In genomic region chr19:55386515-55386947, GRCh38 we compare ENCODE assay signal across 9 cellular contexts. TPM values are rescaled to one million over a fixed set of nuclear protein-coding genes. Genes with fewer than 3 reads are reported as not detected.
A peak's percentile ranks its signal among the peaks of the same experiment; 100 is the strongest.
DNase-seq lines count a peak whose midpoint lies in the region; ATAC-seq, FAIRE-seq and TF ChIP-seq lines count a peak whose summit lies in the region.
"Had no signal": no experiment of that assay in that cellular context is flagged by ENCODE, and none has a peak within 500 bp of the region (broad histone marks: within the 10 kb centered on the region; RNA-seq: fewer than 3 reads in every experiment).

No MANE protein-coding gene starts in this region.

- ATAC-seq in HG02852 (IDR thresholded peaks at IDR 0.05; ENCODE audit: unreplicated experiment) = no peak

- DNase-seq in bronchial epithelial cell (ENCODE audit: low read depth) = peak; percentile 26
- DNase-seq in inferior parietal cortex (ENCODE audit: extremely low spot score) = no peak
- no peak for DNase-seq in NCI-H226
- no peak for DNase-seq in GM13977 (ENCODE audit: low spot score)

- H3K4me1 Mint-ChIP-seq in IgD-negative memory B cell = peaks cover 29 to 51% (median 32%) of the 10 kb centered on the region in 3 donors

- peak overlapping the region; percentile 74 for H3K9ac ChIP-seq in mucosa of stomach (ENCODE audit: low read length)

- H3K27ac Mint-ChIP-seq in IgD-negative memory B cell = peak overlapping the region; percentile 93 to 100 (median 98)

- H3K27ac ChIP-seq in ACC112 (ENCODE audit: low read depth, low read length) = peak overlapping the region; percentile 37; the same call in 1 of the 2 replicates

- H3K36me3 ChIP-seq in ACC112 (ENCODE audit: insufficient read depth, low read length) (peaks cover 27% of the 10 kb centered on the region; the same call in 1 of the 2 replicates), bronchial epithelial cell (ENCODE audit: control insufficient read depth, insufficient read depth, low read length) (peaks cover 32% of the 10 kb centered on the region), mucosa of stomach (ENCODE audit: control insufficient read depth, insufficient read depth, low read length) (peaks cover 10% of the 10 kb centered on the region)

- in situ Hi-C loops in GM13977 (cut with MboI; ENCODE audit: low pct_unique_long_range_greater_than_20kb, low sequenced_read_pairs, unreplicated experiment) = no loop called here

- H3K79me2 ChIP-seq in ACC112 (ENCODE audit: control insufficient read depth, insufficient read depth, low read length, unreplicated experiment) = peaks cover 45% of the 10 kb centered on the region

- no peak for TF ChIP-seq CTCF in bronchial epithelial cell (IDR thresholded peaks at IDR 0.05; ENCODE audit: insufficient read depth, low read length, severe bottlenecking)
- TF ChIP-seq CTCF in GM13977 (IDR thresholded peaks at IDR 0.05; ENCODE audit: extremely low read depth, insufficient read depth, missing control alignments) = no peak

- H3K9me3 Mint-ChIP-seq in IgD-negative memory B cell = no peaks in the 10 kb centered on the region

- no peak overlapping the region for H2AFZ ChIP-seq in ACC112 (ENCODE audit: low read length, unreplicated experiment)

- no peaks in the 10 kb centered on the region for H3K27me3 Mint-ChIP-seq in IgD-negative memory B cell

- peak overlapping the region; percentile 84 for H3K4me3 ChIP-seq in ACC112 (ENCODE audit: low read depth, low read length)
- peak overlapping the region; percentile 77 for H3K4me3 ChIP-seq in bronchial epithelial cell (ENCODE audit: low read depth, low read length)
- peak overlapping the region; percentile 85 for H3K4me3 ChIP-seq in mucosa of stomach (ENCODE audit: low read length)

- H3K4me1 ChIP-seq in ACC112 (ENCODE audit: control insufficient read depth, insufficient read depth, low read length, unreplicated experiment) (peaks cover 14% of the 10 kb centered on the region), mucosa of stomach (ENCODE audit: control insufficient read depth, insufficient read depth, low read length) (peaks cover 52% of the 10 kb centered on the region)

- peaks cover 2% of the 10 kb centered on the region for H3K36me3 Mint-ChIP-seq in IgD-negative memory B cell

- peak overlapping the region; percentile 97 to 100 (median 100) for H3K4me3 Mint-ChIP-seq in IgD-negative memory B cell

- H3K27me3 ChIP-seq in ACC112 (ENCODE audit: insufficient read depth, low read length) (no peaks in the 10 kb centered on the region), bronchial epithelial cell (ENCODE audit: control insufficient read depth, insufficient read depth, low read length) (no peaks in the 10 kb centered on the region), mucosa of stomach (ENCODE audit: control insufficient read depth, insufficient read depth, low read length) (no peaks in the 10 kb centered on the region)

- no peaks in the 10 kb centered on the region for H3K9me3 ChIP-seq in mucosa of stomach (ENCODE audit: control insufficient read depth, low read length)

- no peak for FAIRE-seq in bronchial epithelial cell (lab: Jason Lieb, UNC)

RNA-seq across cellular contexts. Expression of gene RPL28, which starts 0.8 kb away (rescaled TPM):
- polyA plus RNA-seq in IgD-negative memory B cell = 825 TPM
- 348 and 603 TPM in 2 replicates for total RNA-seq in bronchial epithelial cell

RNA-seq across cellular contexts. Expression of gene TMEM238, which starts 2.4 kb away (rescaled TPM):
- polyA plus RNA-seq in IgD-negative memory B cell = 1.1 TPM
- total RNA-seq in bronchial epithelial cell = 3.1 and 10.0 TPM in 2 replicates

RNA-seq across cellular contexts. Expression of gene TMEM190, which starts 9.9 kb away (rescaled TPM):
- not detected for polyA plus RNA-seq in IgD-negative memory B cell
- not detected in 2 replicates for total RNA-seq in bronchial epithelial cell
- total RNA-seq: activated CD8-positive, alpha-beta memory T cell treated with anti-CD3 and anti-CD28 coated beads for 36 hours had no signal

RNA-seq across cellular contexts. Expression of gene IL11, which starts 16.3 kb away (rescaled TPM):
- not detected for polyA plus RNA-seq in IgD-negative memory B cell
- 0.64 and 1.3 TPM in 2 replicates for total RNA-seq in bronchial epithelial cell

RNA-seq across cellular contexts. Expression of gene UBE2S, which starts 21.1 kb away (rescaled TPM):
- polyA plus RNA-seq in IgD-negative memory B cell = 37.6 TPM
- total RNA-seq in bronchial epithelial cell = 38.2 and 50.4 TPM in 2 replicates
